In genomic region chr10:60728056-60728455, GRCh38 we compare ENCODE assay signal across 18 cellular contexts. TPM values are rescaled to one million over a fixed set of nuclear protein-coding genes. Genes with fewer than 3 reads are reported as not detected.
A peak's percentile ranks its signal among the peaks of the same experiment; 100 is the strongest.
DNase-seq lines count a peak whose midpoint lies in the region; ATAC-seq, FAIRE-seq and TF ChIP-seq lines count a peak whose summit lies in the region.
"Had no signal": no experiment of that assay in that cellular context is flagged by ENCODE, and none has a peak within 500 bp of the region (broad histone marks: within the 10 kb centered on the region; RNA-seq: fewer than 3 reads in every experiment).

No MANE protein-coding gene starts in this region.

- H3K36me3 Mint-ChIP-seq in activated T-cell treated with anti-CD3 and anti-CD28 coated beads, Interleukin-2, amount 50 U/mL, for 4 hours (ENCODE audit: insufficient read depth), result no peaks in the 10 kb centered on the region
- peaks cover 12 to 28% of the 10 kb centered on the region in 2 donors for H3K36me3 Mint-ChIP-seq in activated naive CD4-positive, alpha-beta T cell treated with anti-CD3 and anti-CD28 coated beads, Interleukin-2, amount 50 U/mL, for 72 hours
- H3K36me3 Mint-ChIP-seq in naive thymus-derived CD8-positive, alpha-beta T cell, result peaks cover 0 to 4% (median 0%) of the 10 kb centered on the region in 3 donors

- TF ChIP-seq CTCF in PC-3 (conservative IDR thresholded peaks at IDR 0.05; ENCODE audit: low read depth, low read length) (no peak), D721Med (IDR thresholded peaks at IDR 0.05; ENCODE audit: insufficient read depth, missing control alignments) (no peak)

- peaks cover 6% of the 10 kb centered on the region for H3F3A ChIP-seq in PC-3 (ENCODE audit: low read length, unreplicated experiment)

- H3K36me3 ChIP-seq in PC-3 (ENCODE audit: low read depth, low read length), result no peaks in the 10 kb centered on the region
- H3K36me3 ChIP-seq: uterus had no signal

- peak overlapping the region; percentile 72 for H3K4me3 Mint-ChIP-seq in activated T-cell treated with anti-CD3 and anti-CD28 coated beads, Interleukin-2, amount 50 U/mL, for 4 hours
- H3K4me3 Mint-ChIP-seq in naive thymus-derived CD8-positive, alpha-beta T cell, result peak overlapping the region in 9 of 10 donors; percentile 25 to 75 (median 61)
- H3K4me3 Mint-ChIP-seq: HFFc6, neural crest cell had no signal

- H3K9me3 ChIP-seq in PC-3 (ENCODE audit: low read length), result no peaks in the 10 kb centered on the region
- H3K9me3 ChIP-seq: uterus had no signal

- H3K4me1 ChIP-seq in PC-3 (ENCODE audit: insufficient read depth, low read length), result peaks cover 52% of the 10 kb centered on the region
- H3K4me1 ChIP-seq: uterus had no signal

- FAIRE-seq in D721Med (lab: Jason Lieb, UNC) (no peak), RCC 7860 (lab: Jason Lieb, UNC) (no peak)
- FAIRE-seq: colon, TTC549 had no signal

- intact Hi-C loops in PC-3 (cut with micrococcal nuclease), result no loop called here

- peaks cover 3% of the 10 kb centered on the region for H3K27me3 Mint-ChIP-seq in activated T-cell treated with anti-CD3 and anti-CD28 coated beads, Interleukin-2, amount 50 U/mL, for 4 hours (ENCODE audit: low read depth)
- peaks cover 0 to 30% (median 8%) of the 10 kb centered on the region in 5 donors for H3K27me3 Mint-ChIP-seq in naive thymus-derived CD8-positive, alpha-beta T cell

- peak overlapping the region; percentile 33 to 90 for H3K27ac Mint-ChIP-seq in activated naive CD4-positive, alpha-beta T cell treated with anti-CD3 and anti-CD28 coated beads, Interleukin-2, amount 50 U/mL, for 72 hours
- H3K27ac Mint-ChIP-seq in naive thymus-derived CD8-positive, alpha-beta T cell, result peak overlapping the region in 9 of 10 donors; percentile 23 to 93 (median 83)
- H3K27ac Mint-ChIP-seq: HFFc6 had no signal

- DNase-seq in activated T-cell treated with anti-CD3 and anti-CD28 coated beads, Interleukin-2, amount 50 U/mL, for 4 hours, result no peak
- DNase-seq in activated T-cell treated with anti-CD3 and anti-CD28 coated beads, Interleukin-2, amount 50 U/mL, for 1 hour, result no peak
- DNase-seq in PC-3, result peak; percentile 89
- DNase-seq in activated naive CD4-positive, alpha-beta T cell treated with anti-CD3 and anti-CD28 coated beads, Interleukin-2, amount 50 U/mL, for 72 hours (ENCODE audit: low spot score in 2 of 2), result no peak
- DNase-seq in naive thymus-derived CD8-positive, alpha-beta T cell, result peak in 5 of 10 donors; percentile 17 to 73 (median 42)
- no peak for DNase-seq in D721Med (ENCODE audit: insufficient read length, low spot score)
- no peak for DNase-seq in NCI-H187 (lab: John Stamatoyannopoulos, UW)
- DNase-seq in RCC 7860 (ENCODE audit: low spot score), result no peak
- DNase-seq: amygdala, Calu3, erythroblast, HFFc6, NCI-H1417 treated with DMSO at 0.1 percent for 48 hours, NCI-H446, uterus had no signal

- ATAC-seq in activated T-cell treated with anti-CD3 and anti-CD28 coated beads, Interleukin-2, amount 50 U/mL, for 4 hours, result peak; percentile 42 to 64
- ATAC-seq in PC-3, result peak; percentile 6; the same call in 1 of the 2 replicates
- ATAC-seq in activated naive CD4-positive, alpha-beta T cell treated with anti-CD3 and anti-CD28 coated beads, Interleukin-2, amount 50 U/mL, for 72 hours, result peak; percentile 56 to 66
- ATAC-seq in naive thymus-derived CD8-positive, alpha-beta T cell, result peak in 1 of 2 donors; percentile 69

- H3K4me3 ChIP-seq in PC-3 (ENCODE audit: low read length), result peak overlapping the region; percentile 11
- H3K4me3 ChIP-seq: uterus had no signal

- no peak overlapping the region; the same call in 1 of the 2 replicates for H3K9ac ChIP-seq in PC-3 (ENCODE audit: low read length)

- H3K4me2 ChIP-seq in PC-3 (ENCODE audit: low read length), result peak overlapping the region; percentile 65

- H3K79me2 ChIP-seq in PC-3 (ENCODE audit: low read length), result peaks cover 76% of the 10 kb centered on the region

- no peaks in the 10 kb centered on the region for H3K9me2 ChIP-seq in PC-3 (replicated peaks; ENCODE audit: low read length)

- POLR2A ChIA-PET in PC-3 (lab: Charles Lee; ENCODE audit: unreplicated experiment), result no interaction called here
- POLR2A ChIA-PET in naive thymus-derived CD8-positive, alpha-beta T cell (lab: Charles Lee), result no interaction called here

- no peaks in the 10 kb centered on the region for H3K27me3 ChIP-seq in PC-3 (ENCODE audit: low read length)
- H3K27me3 ChIP-seq: uterus had no signal

- no TSS peak for BruUV-seq in PC-3 (replicated peaks; lab: Mats Ljungman, UMichigan)

- CTCF ChIA-PET in PC-3 (lab: Charles Lee), result no interaction called here

- H3K4me1 Mint-ChIP-seq in activated T-cell treated with anti-CD3 and anti-CD28 coated beads, Interleukin-2, amount 50 U/mL, for 4 hours (ENCODE audit: low read depth), result peaks cover 75% of the 10 kb centered on the region
- H3K4me1 Mint-ChIP-seq in naive thymus-derived CD8-positive, alpha-beta T cell, result peaks cover 28 to 61% (median 43%) of the 10 kb centered on the region in 4 donors

- H4K20me1 ChIP-seq in PC-3 (ENCODE audit: low read length), result no peaks in the 10 kb centered on the region

- peak overlapping the region; percentile 48 for H3K27ac ChIP-seq in PC-3 (ENCODE audit: low read length)
- H3K27ac ChIP-seq: uterus had no signal

- H3K9me3 Mint-ChIP-seq in activated T-cell treated with anti-CD3 and anti-CD28 coated beads, Interleukin-2, amount 50 U/mL, for 4 hours, result no peaks in the 10 kb centered on the region
- H3K9me3 Mint-ChIP-seq in activated naive CD4-positive, alpha-beta T cell treated with anti-CD3 and anti-CD28 coated beads, Interleukin-2, amount 50 U/mL, for 72 hours, result peaks cover 4 to 17% of the 10 kb centered on the region in 2 donors
- H3K9me3 Mint-ChIP-seq in naive thymus-derived CD8-positive, alpha-beta T cell, result peaks cover 0 to 6% (median 0%) of the 10 kb centered on the region in 9 donors
- H3K9me3 Mint-ChIP-seq: HFFc6 had no signal

- peak overlapping the region; percentile 31 for H2AFZ ChIP-seq in PC-3 (ENCODE audit: low read length)

RNA-seq across cellular contexts. Expression of gene CDK1, which starts 50.2 kb away (rescaled TPM):
- total RNA-seq in activated T-cell treated with anti-CD3 and anti-CD28 coated beads, Interleukin-2, amount 50 U/mL, for 4 hours, result 10 to 100 TPM in 2 of 3 donors, 1 to 10 TPM in 1; 9.6 to 15.0 (median 12.7) TPM
- total RNA-seq in PC-3 (2014; rRNA removed), result 166 and 202 TPM in 2 replicates
- total RNA-seq in activated naive CD4-positive, alpha-beta T cell treated with anti-CD3 and anti-CD28 coated beads, Interleukin-2, amount 50 U/mL, for 72 hours, result 100 to 1,000 TPM; 121 to 233 TPM
- total RNA-seq in naive thymus-derived CD8-positive, alpha-beta T cell, result under 1 TPM; 0.22 to 0.73 TPM
- polyA plus RNA-seq in naive thymus-derived CD8-positive, alpha-beta T cell, result under 1 TPM in 2 of 3 donors, not detected in 1; 0.31 to 0.56 TPM

Comparison
In these comparisons a context has a peak if more than half of its experiments do, and no peak if none do; other contexts are left out.
1. RNA of gene CDK1, which starts 50.2 kb away (total RNA-seq): 121 to 233 TPM in activated naive CD4-positive, alpha-beta T cell treated with anti-CD3 and anti-CD28 coated beads, Interleukin-2, amount 50 U/mL, for 72 hours and 166 to 202 TPM in PC-3; 9.6 to 15.0 TPM in activated T-cell treated with anti-CD3 and anti-CD28 coated beads, Interleukin-2, amount 50 U/mL, for 4 hours and 0.22 to 0.73 TPM in naive thymus-derived CD8-positive, alpha-beta T cell; every median in the first group is over 4 times any median in the second.